ENCODE assay signal across 10 cellular contexts in genomic region chr3:71421475-71421819, GRCh38.
DNase-seq lines count a peak whose midpoint lies in the region; ATAC-seq lines count a peak whose summit lies in the region.
"Had no signal": no experiment of that assay in that cellular context is flagged by ENCODE, and none has a peak within 500 bp of the region (broad histone marks: within the 10 kb centered on the region; RNA-seq: fewer than 3 reads in every experiment).

No MANE protein-coding gene starts in this region.

- H3K4me1 ChIP-seq in right cardiac atrium (ENCODE audit: control insufficient read depth, insufficient read depth, low read length) = peaks cover 8% of the 10 kb centered on the region

- no peaks in the 10 kb centered on the region for H3K27me3 ChIP-seq in right cardiac atrium (ENCODE audit: control insufficient read depth, insufficient read depth)
- H3K27me3 ChIP-seq: right atrium auricular region had no signal

- 96% methylated on average over 4 of the region's 4 CpGs for WGBS in right cardiac atrium

- H3K9me3 ChIP-seq in right cardiac atrium (ENCODE audit: control insufficient read depth, low read length) = no peaks in the 10 kb centered on the region
- H3K9me3 ChIP-seq: right atrium auricular region had no signal

- intact Hi-C loops in left cardiac atrium (cut with DNase I) = no loop called here
- intact Hi-C loops in right cardiac atrium (cut with DNase I) = no loop called here

- peak; percentile 64 for DNase-seq in germinal center (ENCODE audit: low spot score)
- no peak for DNase-seq in left cardiac atrium
- no peak for DNase-seq in glomerular visceral epithelial cell (ENCODE audit: extremely low spot score)
- DNase-seq in hypothalamus (lab: John Stamatoyannopoulos, UW) = no peak
- DNase-seq in right cardiac atrium = no peak

- H3K27ac ChIP-seq in right cardiac atrium (ENCODE audit: low read length) = no peak overlapping the region
- H3K27ac ChIP-seq: right atrium auricular region had no signal

- no peak overlapping the region for H3K4me3 ChIP-seq in right cardiac atrium (ENCODE audit: low read length)
- H3K4me3 ChIP-seq: right atrium auricular region had no signal

- ATAC-seq in GM18868 (IDR thresholded peaks at IDR 0.05; ENCODE audit: unreplicated experiment) = peak; percentile 44
- ATAC-seq in GM21717 (IDR thresholded peaks at IDR 0.05; ENCODE audit: unreplicated experiment) = peak; percentile 48
- ATAC-seq in HG03439 (IDR thresholded peaks at IDR 0.05; ENCODE audit: unreplicated experiment) = peak; percentile 63
- no peak for ATAC-seq in left cardiac atrium
- ATAC-seq in right cardiac atrium = no peak
- ATAC-seq: Panc1 had no signal

Comparison
In these comparisons a context has a peak if more than half of its experiments do, and no peak if none do; other contexts are left out.
1. ATAC-seq: peak in GM18868 (single experiment), GM21717 (single experiment) and HG03439 (single experiment); none in left cardiac atrium (0 of 2) and right cardiac atrium (0 of 2).